ENCODE assay signal across 22 cellular contexts in the genomic region with DNA sequence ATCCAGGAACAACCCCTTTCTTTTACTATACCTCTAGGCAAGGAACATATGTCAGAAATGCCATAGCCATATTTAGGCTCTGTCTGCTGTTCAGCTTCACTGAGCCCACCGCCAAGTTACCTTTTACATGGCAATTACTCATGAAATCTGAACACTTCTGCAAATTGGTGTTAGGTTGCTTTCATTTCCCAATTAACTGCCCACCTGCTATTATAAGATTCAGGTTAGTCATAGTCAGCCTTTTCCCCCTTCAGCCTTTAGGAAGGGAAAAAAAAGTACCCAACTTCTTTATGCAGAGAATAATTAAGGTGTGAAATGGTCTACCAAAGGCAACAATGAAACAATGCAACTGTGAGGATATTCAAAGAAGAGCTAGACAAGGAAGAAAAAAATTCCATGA.
DNase-seq lines count a peak whose midpoint lies in the region; ATAC-seq and FAIRE-seq lines count a peak whose summit lies in the region.
"Had no signal": no experiment of that assay in that cellular context is flagged by ENCODE, and none has a peak within 500 bp of the region (broad histone marks: within the 10 kb centered on the region; RNA-seq: fewer than 3 reads in every experiment).

No MANE protein-coding gene starts in this region.

- no peak for FAIRE-seq in GM19239 (lab: Jason Lieb, UNC)
- FAIRE-seq: A549, GM18507, H54 had no signal

- ATAC-seq in GM18858 (IDR thresholded peaks at IDR 0.05; ENCODE audit: unreplicated experiment) = peak; percentile 48
- ATAC-seq: A549 had no signal

- DNase-seq in NCI-H748 (lab: John Stamatoyannopoulos, UW; ENCODE audit: unreplicated experiment) (peak; percentile 63), NCI-H748 treated with DMSO at 0.1 percent for 48 hours (lab: John Stamatoyannopoulos, UW) (no peak), NCI-H2171 treated with DMSO at 0.1 percent for 48 hours (lab: John Stamatoyannopoulos, UW) (peak; percentile 91), renal cortical epithelial cell (ENCODE audit: low read depth) (peak; percentile 11), pons (ENCODE audit: low spot score) (no peak), OCI-M1 (lab: John Stamatoyannopoulos, UW) (no peak), GM19239 (ENCODE audit: insufficient read length, low spot score) (no peak)
- DNase-seq: DMS79 treated with DMSO at 0.1 percent for 48 hours, KBM-7, NCI-H1092, NCI-H1694 treated with DMSO at 0.1 percent for 48 hours, NCI-H2081 treated with DMSO at 0.1 percent for 48 hours, NCI-H2227 treated with DMSO at 0.1 percent for 48 hours, NCI-H510A, NCI-H82, PC-9, RPMI8226, SHP77 had no signal

Comparison
In these comparisons a context has a peak if more than half of its experiments do, and no peak if none do; other contexts are left out.
1. DNase-seq: peak in NCI-H748 (single experiment), NCI-H2171 treated with DMSO at 0.1 percent for 48 hours (single experiment) and renal cortical epithelial cell (single experiment); none in NCI-H748 treated with DMSO at 0.1 percent for 48 hours (single experiment), pons (single experiment), OCI-M1 (single experiment) and GM19239 (single experiment).